ENCODE assay signal across 1 cellular context in genomic region chr1:3604997-3605823, GRCh38.
TF ChIP-seq lines count a peak whose summit lies in the region.

No MANE protein-coding gene starts in this region.

TF ChIP-seq in H1, 55 proteins besides CTCF, POLR2A, EP300 and RAD21:
- TF ChIP-seq EGR1 (IDR thresholded peaks at IDR 0.05; ENCODE audit: borderline replicate concordance, low read depth, low read length) = no peak
- no peak for TF ChIP-seq SRF (IDR thresholded peaks at IDR 0.05; ENCODE audit: low read depth, low read length)
- no peak for TF ChIP-seq RFX5 (IDR thresholded peaks at IDR 0.05; ENCODE audit: borderline replicate concordance, low read depth, low read length)
- no peak for TF ChIP-seq SIX5 (IDR thresholded peaks at IDR 0.05; ENCODE audit: low read depth, low read length)
- TF ChIP-seq MAFK (IDR thresholded peaks at IDR 0.05; ENCODE audit: low read depth, low read length) = no peak
- no peak for TF ChIP-seq HDAC6 (IDR thresholded peaks at IDR 0.05; ENCODE audit: low read depth, low read length)
- TF ChIP-seq TAF7 (optimal IDR thresholded peaks at IDR 0.05; ENCODE audit: borderline replicate concordance, low read depth, low read length) = no peak
- TF ChIP-seq NANOG (IDR thresholded peaks at IDR 0.05; ENCODE audit: insufficient read depth, low read depth, low read length, poor library complexity, severe bottlenecking) = no peak
- TF ChIP-seq ZNF274 (IDR thresholded peaks at IDR 0.05; ENCODE audit: borderline replicate concordance, extremely low read depth, low read length) = no peak
- no peak for TF ChIP-seq KDM1A (IDR thresholded peaks at IDR 0.05; ENCODE audit: borderline replicate concordance, low read length)
- TF ChIP-seq CHD7 (IDR thresholded peaks at IDR 0.05; ENCODE audit: insufficient replicate concordance, low read length) = no peak
